ENCODE assay signal across 30 cellular contexts in genomic region chr17:78478757-78479297, GRCh38.
"Had no signal": no experiment of that assay in that cellular context is flagged by ENCODE, and none has a peak within 500 bp of the region (broad histone marks: within the 10 kb centered on the region; RNA-seq: fewer than 3 reads in every experiment).

No MANE protein-coding gene starts in this region.

- H3K27ac ChIP-seq: body of pancreas, cardiac muscle cell, colonic mucosa, epithelial cell of prostate, esophagus squamous epithelium had no signal

- FAIRE-seq: endometrium, endothelial cell of umbilical vein had no signal

- H3K36me3 ChIP-seq: cardiac muscle cell, colonic mucosa, esophagus squamous epithelium had no signal

- H3K27me3 ChIP-seq: body of pancreas, cardiac muscle cell, colonic mucosa had no signal

- H3K4me3 ChIP-seq: body of pancreas, cardiac muscle cell, colonic mucosa, esophagus squamous epithelium had no signal

- ATAC-seq: activated T-helper 17 cell treated with anti-CD3 and anti-CD28 coated beads, Interleukin-2, amount 50 U/mL, for 72 hours; body of pancreas; T-helper 17 cell had no signal

- DNase-seq: activated CD4-positive, alpha-beta memory T cell treated with anti-CD3 and anti-CD28 coated beads, Interleukin-2, amount 10 ng/mL, durations not matched to agents 7 days and 5 days; activated CD4-positive, alpha-beta T cell treated with anti-CD3 and anti-CD28 coated beads for 1 hour; activated CD4-positive, alpha-beta T cell treated with anti-CD3 and anti-CD28 coated beads for 4 hours; activated CD4-positive, alpha-beta T cell treated with anti-CD3 and anti-CD28 coated beads, Interleukin-2, amount 10 ng/mL, durations not matched to agents 7 days and 5 days; activated CD4-positive, alpha-beta T cell treated with anti-CD3 and anti-CD28 coated beads, Interleukin-2, amount 50 U/mL, for 4 hours; activated CD8-positive, alpha-beta memory T cell treated with anti-CD3 and anti-CD28 coated beads, Interleukin-2, amount 50 U/mL, for 48 hours; activated effector memory CD4-positive, alpha-beta T cell treated with Interleukin-2 at 50 U/mL for 16 hours; activated gamma-delta T cell treated with Interleukin-2 at 50 U/mL for 16 hours; activated naive CD4-positive, alpha-beta T cell treated with anti-CD3 and anti-CD28 coated beads, Interleukin-2, amount 50 U/mL, for 16 hours; activated naive CD4-positive, alpha-beta T cell treated with Interleukin-2 at 50 U/mL for 16 hours; activated T-cell treated with anti-CD3 and anti-CD28 coated beads for 4 hours; activated T-cell treated with anti-CD3 and anti-CD28 coated beads, Interleukin-2, amount 50 U/mL, for 24 hours; amniotic stem cell; anterior cingulate cortex; body of pancreas; central memory CD4-positive, alpha-beta T cell; cerebellar nuclear complex; colonic mucosa; effector CD8-positive, alpha-beta T cell; esophagus squamous epithelium; foreskin melanocyte; head of caudate nucleus; hippocampal formation; T-helper 17 cell; T1000 had no signal

- H3K4me1 ChIP-seq: body of pancreas, colonic mucosa, esophagus squamous epithelium had no signal

- H3K9me3 ChIP-seq: body of pancreas, colonic mucosa, esophagus squamous epithelium had no signal
